ENCODE assay signal across 8 cellular contexts in genomic region chr4:170027181-170027829, GRCh38. TPM values are rescaled to one million over a fixed set of nuclear protein-coding genes. Genes with fewer than 3 reads are reported as not detected.
DNase-seq lines count a peak whose midpoint lies in the region; ATAC-seq and TF ChIP-seq lines count a peak whose summit lies in the region.

No MANE protein-coding gene starts in this region.

- intact Hi-C loops in colonic mucosa (cut with DNase I) = loop anchor here (10.0 kb wide), 1 partner anchor 413 kb away; the partner anchor contains the start of gene NEK1

- TF ChIP-seq CTCF in AG04450 (IDR thresholded peaks at IDR 0.05; ENCODE audit: low read depth, low read length) (no peak), colonic mucosa (IDR thresholded peaks at IDR 0.05) (no peak), kidney epithelial cell (IDR thresholded peaks at IDR 0.05; ENCODE audit: insufficient read depth, low read length, poor library complexity, severe bottlenecking) (no peak)

- POLR2A ChIA-PET in AG04450 (lab: Yijun Ruan, JAX) = no interaction called here

- H3K9me3 ChIP-seq in AG04450 (ENCODE audit: control insufficient read depth, insufficient read depth, low read length) (peaks cover 9% of the 10 kb centered on the region), colonic mucosa (no peaks in the 10 kb centered on the region)

- H3K27me3 ChIP-seq in AG04450 (ENCODE audit: control insufficient read depth, insufficient read depth, low read length) (peaks cover 18% of the 10 kb centered on the region), colonic mucosa (no peaks in the 10 kb centered on the region), kidney epithelial cell (ENCODE audit: control insufficient read depth, insufficient read depth, low read length) (peaks cover 3% of the 10 kb centered on the region)

- no peaks in the 10 kb centered on the region for H3K4me1 ChIP-seq in colonic mucosa

- DNase-seq in AG04450 (ENCODE audit: low read depth, low spot score) (peak; percentile 94), NCI-H226 (peak; percentile 80), colonic mucosa (peak; percentile 97), kidney epithelial cell (ENCODE audit: low read depth) (peak; percentile 43)
- DNase-seq in activated CD4-positive, alpha-beta T cell treated with anti-CD3 and anti-CD28 coated beads for 48 hours = peak; percentile 95
- DNase-seq in stimulated activated CD4-positive, alpha-beta T cell treated with anti-CD3 and anti-CD28 coated beads, Interleukin-12 subunit alpha, Interleukin-12 subunit beta, amount 100 ng/mL, for 48 hours (ENCODE audit: low read depth in 2 of 3, low spot score in 1 of 3) = peak; percentile 84 to 92 (median 89)

- peak overlapping the region; percentile 75 for H3K4me3 ChIP-seq in AG04450 (ENCODE audit: low read depth, low read length)
- peak overlapping the region; percentile 71 for H3K4me3 ChIP-seq in colonic mucosa
- peak overlapping the region; percentile 78 for H3K4me3 ChIP-seq in kidney epithelial cell (ENCODE audit: low read depth, low read length)

- no peak overlapping the region for H3K9ac ChIP-seq in colonic mucosa (ENCODE audit: low read depth in 2 of 2, low read length in 2 of 2)

- no peaks in the 10 kb centered on the region for H3K36me3 ChIP-seq in colonic mucosa
- H3K36me3 ChIP-seq in kidney epithelial cell (ENCODE audit: control insufficient read depth, insufficient read depth, low read length) = no peaks in the 10 kb centered on the region

- no peak overlapping the region for H3K27ac ChIP-seq in AG04450 (ENCODE audit: low read depth, low read length)
- H3K27ac ChIP-seq in colonic mucosa = peak overlapping the region; percentile 84

- CTCF ChIA-PET in AG04450 (lab: Charles Lee) = interaction anchor here (1.9 to 2.4 kb wide), 2 partner anchors 21 to 216 kb away, joined by 5 to 11 read pairs; no protein-coding TSS in a partner anchor

- ATAC-seq in GM18909 (IDR thresholded peaks at IDR 0.05; ENCODE audit: poor library complexity, unreplicated experiment) (peak; percentile 79), HG03175 (IDR thresholded peaks at IDR 0.05; ENCODE audit: unreplicated experiment) (peak; percentile 76)

RNA-seq across cellular contexts. Expression of gene MFAP3L, which starts 1.1 kb away (rescaled TPM):
- polyA plus RNA-seq in AG04450 (2011; rRNA removed) = 0.31 and 0.51 TPM in 2 replicates
- polyA minus RNA-seq in AG04450 (2011; rRNA and poly(A)+ RNA removed) = 0.60 and 1.6 TPM in 2 replicates
- total RNA-seq in colonic mucosa = 1 to 10 TPM; 2.4 to 4.7 TPM
- total RNA-seq in kidney epithelial cell = 14.2 and 17.4 TPM in 2 replicates

Comparison
In these comparisons a context has a peak if more than half of its experiments do, and no peak if none do; other contexts are left out.
1. DNase-seq: peak in every context shown above with its lines; median percentile 97 in colonic mucosa; 95 in activated CD4-positive, alpha-beta T cell treated with anti-CD3 and anti-CD28 coated beads for 48 hours; 94 in AG04450; 89 in stimulated activated CD4-positive, alpha-beta T cell treated with anti-CD3 and anti-CD28 coated beads, Interleukin-12 subunit alpha, Interleukin-12 subunit beta, amount 100 ng/mL, for 48 hours; 80 in NCI-H226; 43 in kidney epithelial cell.